In the genomic region with DNA sequence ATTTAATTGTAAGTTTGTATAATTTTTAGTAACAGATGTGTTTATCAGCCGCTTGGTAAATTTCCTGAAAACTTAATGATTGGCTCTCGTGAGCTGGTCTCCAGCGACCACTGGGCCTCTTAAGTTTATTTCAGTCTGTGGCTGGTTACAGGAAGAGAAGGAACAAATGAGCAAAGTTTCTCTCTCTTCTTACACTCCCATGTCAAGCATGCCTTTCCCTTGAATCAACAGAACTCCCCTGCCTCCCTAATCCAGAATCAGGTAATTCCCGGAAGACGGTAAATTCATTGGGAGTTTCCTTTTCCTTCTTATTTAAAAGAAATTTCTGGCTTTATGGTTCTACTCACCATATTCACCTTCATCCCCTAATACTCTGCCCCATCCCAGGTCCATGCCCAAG, we compare ENCODE assay signal across 22 cellular contexts.
"Had no signal": no experiment of that assay in that cellular context is flagged by ENCODE, and none has a peak within 500 bp of the region (broad histone marks: within the 10 kb centered on the region; RNA-seq: fewer than 3 reads in every experiment).

No MANE protein-coding gene starts in this region.

- H3K4me3 ChIP-seq: ascending aorta, body of pancreas, K562 had no signal

- H3K27me3 ChIP-seq: ascending aorta, body of pancreas had no signal

- DNase-seq: activated CD4-positive, alpha-beta T cell treated with anti-CD3 and anti-CD28 coated beads for 36 hours; activated CD4-positive, alpha-beta T cell treated with anti-CD3 and anti-CD28 coated beads, Interleukin-2, amount 50 U/mL, for 4 hours; activated CD4-positive, CD25-positive, alpha-beta regulatory T cell; activated CD8-positive, alpha-beta memory T cell treated with anti-CD3 and anti-CD28 coated beads, Interleukin-2, amount 50 U/mL, for 48 hours; activated CD8-positive, alpha-beta T cell treated with anti-CD3 and anti-CD28 coated beads, Interleukin-2, amount 10 ng/mL, durations not matched to agents 7 days and 5 days; activated T-cell treated with anti-CD3 and anti-CD28 coated beads, Interleukin-2, amount 50 U/mL, for 1 hour; amniotic stem cell; body of pancreas; central memory CD4-positive, alpha-beta T cell; Karpas-422; NCI-H1105 treated with DMSO at 0.1 percent for 48 hours; NCI-H1436 treated with DMSO at 0.1 percent for 48 hours; NCI-H187; NCI-H2081; NCI-H446; NCI-H524; PC-3; SHP77 treated with DMSO at 0.1 percent for 48 hours; T-cell had no signal

- ATAC-seq: activated CD4-positive, alpha-beta T cell treated with anti-CD3 and anti-CD28 coated beads for 36 hours; activated CD8-positive, alpha-beta T cell treated with anti-CD3 and anti-CD28 coated beads, Interleukin-2, amount 10 ng/mL, durations not matched to agents 7 days and 5 days; body of pancreas; K562; PC-3; T-cell had no signal

- H3K27ac ChIP-seq: ascending aorta, body of pancreas, VCaP had no signal

- H3K36me3 ChIP-seq: ascending aorta had no signal

- H3K4me1 ChIP-seq: ascending aorta, body of pancreas had no signal

- H3K9me3 ChIP-seq: ascending aorta, body of pancreas had no signal
